12 cellular contexts compared by ENCODE assay signal in genomic region chr11:111736621-111737055, GRCh38. TPM values are rescaled to one million over a fixed set of nuclear protein-coding genes. Genes with fewer than 3 reads are reported as not detected.
DNase-seq lines count a peak whose midpoint lies in the region; ATAC-seq and TF ChIP-seq lines count a peak whose summit lies in the region.
"Had no signal": no experiment of that assay in that cellular context is flagged by ENCODE, and none has a peak within 500 bp of the region (broad histone marks: within the 10 kb centered on the region; RNA-seq: fewer than 3 reads in every experiment).

No MANE protein-coding gene starts in this region.

- no peak overlapping the region for H3K27ac Mint-ChIP-seq in T-helper 17 cell
- H3K27ac Mint-ChIP-seq: activated B cell treated with CpG ODN at 0.5 μM for 24 hours; activated naive CD8-positive, alpha-beta T cell treated with anti-CD3 and anti-CD28 coated beads for 36 hours had no signal

- H3K4me3 Mint-ChIP-seq in T-helper 17 cell = no peak overlapping the region
- H3K4me3 Mint-ChIP-seq: activated B cell treated with CpG ODN at 0.5 μM for 24 hours; activated naive CD8-positive, alpha-beta T cell treated with anti-CD3 and anti-CD28 coated beads for 36 hours; stimulated activated naive CD8-positive, alpha-beta T cell treated with anti-CD3 and anti-CD28 coated beads, Interleukin-15, amount 100 ng/mL, for 72 hours had no signal

- DNase-seq in right atrium auricular region (ENCODE audit: low spot score) = no peak
- no peak for DNase-seq in Right ventricle myocardium superior
- no peak for DNase-seq in foreskin keratinocyte
- DNase-seq in pons (ENCODE audit: low spot score) = peak; percentile 56
- DNase-seq in NCI-H345 (lab: John Stamatoyannopoulos, UW) = no peak
- no peak for DNase-seq in activated CD4-positive, CD25-positive, alpha-beta regulatory T cell (lab: John Stamatoyannopoulos, UW)
- DNase-seq in T-helper 17 cell = no peak
- DNase-seq in kidney tubule cell (ENCODE audit: low spot score) = no peak
- DNase-seq: activated B cell treated with CpG ODN at 0.5 μM for 24 hours; activated naive CD8-positive, alpha-beta T cell treated with anti-CD3 and anti-CD28 coated beads for 36 hours; Kasumi-1; stimulated activated naive CD8-positive, alpha-beta T cell treated with anti-CD3 and anti-CD28 coated beads, Interleukin-15, amount 100 ng/mL, for 72 hours had no signal

- TF ChIP-seq CTCF in right atrium auricular region (IDR thresholded peaks at IDR 0.05) = no peak
- no peak for TF ChIP-seq CTCF in foreskin keratinocyte (conservative IDR thresholded peaks at IDR 0.05)

- H3K4me1 Mint-ChIP-seq in T-helper 17 cell = peaks cover 9% of the 10 kb centered on the region
- H3K4me1 Mint-ChIP-seq: activated B cell treated with CpG ODN at 0.5 μM for 24 hours had no signal

- ATAC-seq in Right ventricle myocardium superior (ENCODE audit: poor library complexity) = no peak
- ATAC-seq in foreskin keratinocyte = no peak
- no peak for ATAC-seq in T-helper 17 cell
- ATAC-seq: stimulated activated naive CD8-positive, alpha-beta T cell treated with anti-CD3 and anti-CD28 coated beads, Interleukin-15, amount 100 ng/mL, for 72 hours had no signal

- H3K27me3 ChIP-seq in right atrium auricular region (no peaks in the 10 kb centered on the region), foreskin keratinocyte (no peaks in the 10 kb centered on the region)

- peaks cover 0 to 73% of the 10 kb centered on the region in 2 donors for H3K4me1 ChIP-seq in right atrium auricular region
- peaks cover 9% of the 10 kb centered on the region for H3K4me1 ChIP-seq in foreskin keratinocyte

- H3K9me3 ChIP-seq in right atrium auricular region = no peaks in the 10 kb centered on the region
- H3K9me3 ChIP-seq in T-helper 17 cell (ENCODE audit: control insufficient read depth, low read length, poor library complexity, severe bottlenecking) = no peaks in the 10 kb centered on the region

- H3K4me3 ChIP-seq in right atrium auricular region = no peak overlapping the region

- no peaks in the 10 kb centered on the region for H3K27me3 Mint-ChIP-seq in T-helper 17 cell
- H3K27me3 Mint-ChIP-seq: activated B cell treated with CpG ODN at 0.5 μM for 24 hours; activated naive CD8-positive, alpha-beta T cell treated with anti-CD3 and anti-CD28 coated beads for 36 hours; stimulated activated naive CD8-positive, alpha-beta T cell treated with anti-CD3 and anti-CD28 coated beads, Interleukin-15, amount 100 ng/mL, for 72 hours had no signal

- H3K36me3 ChIP-seq in right atrium auricular region = peaks cover 11% of the 10 kb centered on the region

- H3K36me3 Mint-ChIP-seq in T-helper 17 cell (ENCODE audit: low read depth) = peaks cover 2% of the 10 kb centered on the region

- H3K27ac ChIP-seq in right atrium auricular region (peak overlapping the region; percentile 91 to 97), foreskin keratinocyte (peak overlapping the region; percentile 95)

- intact Hi-C loops in Right ventricle myocardium superior (cut with DNase I) = no loop called here

RNA-seq across cellular contexts. Expression of gene PPP2R1B, which starts 29.6 kb away (rescaled TPM):
- 10 to 100 TPM in 1 of 2 donors, 1 to 10 TPM in 1; 6.5 to 13.2 TPM for total RNA-seq in right atrium auricular region
- total RNA-seq in Right ventricle myocardium superior = 7.7 TPM
- 30.4 and 32.9 TPM in 2 replicates for total RNA-seq in foreskin keratinocyte
- polyA plus RNA-seq in foreskin keratinocyte = 11.5 and 13.1 TPM in 2 replicates
- total RNA-seq in T-helper 17 cell = 10 to 100 TPM; 26.4 to 32.0 TPM
